Comparison of ENCODE assay signal across 8 cellular contexts in genomic region chr5:139636975-139637408, GRCh38. TPM values are rescaled to one million over a fixed set of nuclear protein-coding genes. Genes with fewer than 3 reads are reported as not detected.
DNase-seq lines count a peak whose midpoint lies in the region; ATAC-seq and TF ChIP-seq lines count a peak whose summit lies in the region.

No MANE protein-coding gene starts in this region.

- H3K36me3 ChIP-seq in HUES64 (ENCODE audit: insufficient read depth, low read length) (no peaks in the 10 kb centered on the region), adipocyte (ENCODE audit: control insufficient read depth, insufficient read depth, low read length, severe bottlenecking) (no peaks in the 10 kb centered on the region), left lung (peaks cover 0 to 4% of the 10 kb centered on the region in 2 donors), suprapubic skin (no peaks in the 10 kb centered on the region)

- H3K27me3 ChIP-seq in HUES64 (ENCODE audit: insufficient read depth, low read length) (no peaks in the 10 kb centered on the region), adipocyte (replicated peaks; ENCODE audit: control insufficient read depth, insufficient read depth, low read length) (no peaks in the 10 kb centered on the region), left lung (peaks cover 0 to 22% of the 10 kb centered on the region in 2 donors), suprapubic skin (no peaks in the 10 kb centered on the region)

- TF ChIP-seq CTCF in left lung (IDR thresholded peaks at IDR 0.05) (no peak), suprapubic skin (IDR thresholded peaks at IDR 0.05) (no peak)

- H3K27ac ChIP-seq in HUES64 (ENCODE audit: low read depth, low read length) (peak overlapping the region; percentile 90; the same call in 1 of the 2 replicates), left lung (peak overlapping the region; percentile 75 to 81), suprapubic skin (peak overlapping the region; percentile 90)

- H3K9me3 ChIP-seq in HUES64 (ENCODE audit: insufficient read depth, low read depth, low read length) (no peaks in the 10 kb centered on the region), adipocyte (ENCODE audit: control insufficient read depth, low read length) (no peaks in the 10 kb centered on the region), left lung (no peaks in the 10 kb centered on the region), suprapubic skin (no peaks in the 10 kb centered on the region)

- H3K9ac ChIP-seq in HUES64 (ENCODE audit: low read depth, low read length) (0 out of 2 replicates have a peak overlapping the region, but pooled peaks have one; percentile 1), adipocyte (ENCODE audit: low read length) (peak overlapping the region; percentile 74)

- peaks cover 59% of the 10 kb centered on the region for H3K4me1 ChIP-seq in HUES64 (ENCODE audit: insufficient read depth, low read length)
- peaks cover 57% of the 10 kb centered on the region for H3K4me1 ChIP-seq in adipocyte (ENCODE audit: control insufficient read depth, insufficient read depth, low read length)
- peaks cover 35 to 54% of the 10 kb centered on the region in 2 donors for H3K4me1 ChIP-seq in left lung
- H3K4me1 ChIP-seq in suprapubic skin = peaks cover 42% of the 10 kb centered on the region

- TF ChIP-seq POLR2A in suprapubic skin (IDR thresholded peaks at IDR 0.05) = no peak

- WGBS in HUES64 = 15% methylated on average over 5 of the region's 6 CpGs
- WGBS in suprapubic skin = 3% methylated on average over 6 of the region's 6 CpGs

- no peak for ATAC-seq in left lung
- ATAC-seq in HG02623 (IDR thresholded peaks at IDR 0.05; ENCODE audit: unreplicated experiment) = no peak

- H3K4me3 ChIP-seq in HUES64 (ENCODE audit: low read length) = peak overlapping the region; percentile 38
- peak overlapping the region; percentile 78 for H3K4me3 ChIP-seq in adipocyte (ENCODE audit: low read length)
- H3K4me3 ChIP-seq in left lung = peak overlapping the region; percentile 29 to 38
- H3K4me3 ChIP-seq in suprapubic skin = peak overlapping the region; percentile 49

- DNase-seq in NCI-H446 treated with DMSO at 0.1 percent for 48 hours (lab: John Stamatoyannopoulos, UW) (peak; percentile 9), NCI-H446 (lab: John Stamatoyannopoulos, UW) (no peak), adipocyte (ENCODE audit: low read depth) (peak; percentile 52), left lung (no peak), suprapubic skin (ENCODE audit: low spot score in 2 of 2) (no peak), NCI-H1417 treated with DMSO at 0.1 percent for 48 hours (lab: John Stamatoyannopoulos, UW) (no peak)

- intact Hi-C loops in left lung (cut with DNase I) = loop anchor here (5.0 to 10.0 kb wide), 3 partner anchors 50 to 128 kb away; no protein-coding TSS in a partner anchor

- TF ChIP-seq EP300 in suprapubic skin (IDR thresholded peaks at IDR 0.05) = no peak

RNA-seq across cellular contexts. Expression of gene CXXC5, which starts 11.2 kb away (rescaled TPM):
- polyA plus RNA-seq in HUES64 (2013, experiment 1 of 2) = 83.6 TPM
- 88.1 TPM for polyA plus RNA-seq in HUES64 (2013, experiment 2 of 2)
- total RNA-seq in left lung (10 to 100 TPM; 24.5 to 29.6 TPM), suprapubic skin (10 to 100 TPM; 21.8 to 40.6 (median 30.1) TPM)

Comparison
In these comparisons a context has a peak if more than half of its experiments do, and no peak if none do; other contexts are left out.
1. DNase-seq: peak in NCI-H446 treated with DMSO at 0.1 percent for 48 hours (single experiment) and adipocyte (single experiment); none in NCI-H446 (0 of 2), left lung (0 of 2), suprapubic skin (0 of 2) and NCI-H1417 treated with DMSO at 0.1 percent for 48 hours (single experiment).
2. Peak in every context shown above with its lines, with median percentiles within 50 percentile points of each other: H3K27ac ChIP-seq and H3K4me3 ChIP-seq.